In genomic region chr16:8946544-8946943, GRCh38 we compare ENCODE assay signal across 15 cellular contexts.
A peak's percentile ranks its signal among the peaks of the same experiment; 100 is the strongest.
DNase-seq lines count a peak whose midpoint lies in the region; ATAC-seq and TF ChIP-seq lines count a peak whose summit lies in the region.
"Had no signal": no experiment of that assay in that cellular context is flagged by ENCODE, and none has a peak within 500 bp of the region (broad histone marks: within the 10 kb centered on the region; RNA-seq: fewer than 3 reads in every experiment).

No MANE protein-coding gene starts in this region.

- no peaks in the 10 kb centered on the region for H3K36me3 Mint-ChIP-seq in memory B cell

- no peak for TF ChIP-seq POLR2A in erythroblast (IDR thresholded peaks at IDR 0.05; ENCODE audit: low read length)

- peaks cover 75% of the 10 kb centered on the region for H3K4me1 Mint-ChIP-seq in memory B cell

- H3K27ac Mint-ChIP-seq in memory B cell, result no peak overlapping the region
- H3K27ac Mint-ChIP-seq: activated CD8-positive, alpha-beta memory T cell treated with anti-CD3 and anti-CD28 coated beads, Interleukin-2, amount 10 ng/mL, durations not matched to agents 7 days and 5 days; activated naive CD8-positive, alpha-beta T cell treated with anti-CD3 and anti-CD28 coated beads, Interleukin-2, amount 10 ng/mL, durations not matched to agents 7 days and 5 days had no signal

- peak; percentile 37 for ATAC-seq in GM21360 (IDR thresholded peaks at IDR 0.05; ENCODE audit: unreplicated experiment)
- ATAC-seq in memory B cell (ENCODE audit: low read depth), result peak; percentile 29
- ATAC-seq: activated CD8-positive, alpha-beta memory T cell treated with anti-CD3 and anti-CD28 coated beads, Interleukin-2, amount 10 ng/mL, durations not matched to agents 7 days and 5 days; Right ventricle myocardium inferior had no signal

- H3K4me3 Mint-ChIP-seq in memory B cell, result no peak overlapping the region
- H3K4me3 Mint-ChIP-seq: activated CD8-positive, alpha-beta memory T cell treated with anti-CD3 and anti-CD28 coated beads, Interleukin-2, amount 10 ng/mL, durations not matched to agents 7 days and 5 days; activated naive CD8-positive, alpha-beta T cell treated with anti-CD3 and anti-CD28 coated beads, Interleukin-2, amount 10 ng/mL, durations not matched to agents 7 days and 5 days had no signal

- DNase-seq in DMS53 (lab: John Stamatoyannopoulos, UW) (peak; percentile 18), DMS53 treated with DMSO at 0.1 percent for 48 hours (lab: John Stamatoyannopoulos, UW; ENCODE audit: unreplicated experiment) (no peak), NCI-H774 (lab: John Stamatoyannopoulos, UW) (peak; percentile 27), memory B cell (ENCODE audit: low spot score in 2 of 2) (no peak), erythroblast (lab: John Stamatoyannopoulos, UW) (no peak), CD1c-positive myeloid dendritic cell (ENCODE audit: extremely low spot score) (no peak)
- DNase-seq in activated CD4-positive, CD25-positive, alpha-beta regulatory T cell (lab: John Stamatoyannopoulos, UW), result no peak
- DNase-seq: activated CD8-positive, alpha-beta memory T cell treated with anti-CD3 and anti-CD28 coated beads, Interleukin-2, amount 10 ng/mL, durations not matched to agents 7 days and 5 days; activated naive CD8-positive, alpha-beta T cell treated with anti-CD3 and anti-CD28 coated beads, Interleukin-2, amount 10 ng/mL, durations not matched to agents 7 days and 5 days; DMS79 treated with DMSO at 0.1 percent for 48 hours; esophagus squamous epithelium; NCI-H226; stimulated activated CD4-positive, alpha-beta T cell treated with anti-CD3 and anti-CD28 coated beads, Interleukin-15, amount 100 ng/mL, for 24 hours had no signal

- H3K27me3 Mint-ChIP-seq in memory B cell, result no peaks in the 10 kb centered on the region
- H3K27me3 Mint-ChIP-seq: activated CD8-positive, alpha-beta memory T cell treated with anti-CD3 and anti-CD28 coated beads, Interleukin-2, amount 10 ng/mL, durations not matched to agents 7 days and 5 days; activated naive CD8-positive, alpha-beta T cell treated with anti-CD3 and anti-CD28 coated beads, Interleukin-2, amount 10 ng/mL, durations not matched to agents 7 days and 5 days had no signal

- no peaks in the 10 kb centered on the region for H3K9me3 Mint-ChIP-seq in memory B cell
- H3K9me3 Mint-ChIP-seq: activated naive CD8-positive, alpha-beta T cell treated with anti-CD3 and anti-CD28 coated beads, Interleukin-2, amount 10 ng/mL, durations not matched to agents 7 days and 5 days had no signal

Comparison
In these comparisons a context has a peak if more than half of its experiments do, and no peak if none do; other contexts are left out.
1. DNase-seq: peak in DMS53 (single experiment) and NCI-H774 (single experiment); none in DMS53 treated with DMSO at 0.1 percent for 48 hours (single experiment), memory B cell (0 of 2), erythroblast (0 of 2), CD1c-positive myeloid dendritic cell (single experiment) and activated CD4-positive, CD25-positive, alpha-beta regulatory T cell (0 of 4).